Comparison of ENCODE assay signal across 29 cellular contexts in genomic region chr19:50255115-50255514, GRCh38. TPM values are rescaled to one million over a fixed set of nuclear protein-coding genes. Genes with fewer than 3 reads are reported as not detected.
DNase-seq lines count a peak whose midpoint lies in the region; ATAC-seq, FAIRE-seq and TF ChIP-seq lines count a peak whose summit lies in the region.
"Had no signal": no experiment of that assay in that cellular context is flagged by ENCODE, and none has a peak within 500 bp of the region (broad histone marks: within the 10 kb centered on the region; RNA-seq: fewer than 3 reads in every experiment).

No MANE protein-coding gene starts in this region.

- 17% methylated on average over 5 of the region's 5 CpGs for WGBS in GM12878 (ENCODE audit: insufficient coverage, insufficient replicate concordance, low lambda C conversion rate, missing lambda C conversion rate)

- no peaks in the 10 kb centered on the region for H3K36me3 ChIP-seq in GM12878 (ENCODE audit: control insufficient read depth in 2 of 2, insufficient read depth in 2 of 2, low read length in 1 of 2)
- H3K36me3 ChIP-seq in osteoblast (ENCODE audit: insufficient read depth, low read length): no peaks in the 10 kb centered on the region
- H3K36me3 ChIP-seq: adrenal gland; BLaER1 treated with 17β-estradiol and CSF1 and Interleukin-3, amounts not matched to agents 10 nM and 100 nM; brain microvascular endothelial cell; MG63 had no signal

- no peak for ATAC-seq in activated CD4-positive, alpha-beta T cell treated with anti-CD3 and anti-CD28 coated beads for 36 hours
- no peak for ATAC-seq in GM12878
- ATAC-seq in GM19455 (IDR thresholded peaks at IDR 0.05; ENCODE audit: unreplicated experiment): no peak
- ATAC-seq: activated CD4-positive, CD25-positive, alpha-beta regulatory T cell treated with anti-CD3 and anti-CD28 coated beads, Interleukin-2, amount 50 U/mL, for 24 hours; activated T-cell treated with anti-CD3 and anti-CD28 coated beads, Interleukin-2, amount 50 U/mL, for 4 hours; left lung; sciatic nerve had no signal

- intact Hi-C loops in activated CD4-positive, alpha-beta T cell treated with anti-CD3 and anti-CD28 coated beads for 36 hours (cut with DNase I, micrococcal nuclease): no loop called here
- intact Hi-C loops in GM12878 (cut with micrococcal nuclease; ENCODE audit: unreplicated experiment): loop anchor here (5.0 kb wide), 1 partner anchor 88 kb away; no protein-coding TSS in a partner anchor
- intact Hi-C loops in posterior vena cava (cut with DNase I): loop anchor here in 1 of 2 donors (5.0 kb wide), 1 partner anchor 402 kb away; no protein-coding TSS in a partner anchor

- RAD21 ChIA-PET in GM12878 (lab: Charles Lee; ENCODE audit: unreplicated experiment): interaction anchor here (0.9 kb wide), 1 partner anchor 102 kb away, joined by 3 read pairs; no protein-coding TSS in a partner anchor

- no TSS peak for BruUV-seq in GM12878 (replicated peaks; lab: Mats Ljungman, UMichigan)

- H3K4me3 ChIP-seq in HFF-Myc (replicated peaks; ENCODE audit: low read depth, low read length): no peak overlapping the region
- no peak overlapping the region for H3K4me3 ChIP-seq in GM12878
- H3K4me3 ChIP-seq in osteoblast (ENCODE audit: insufficient read depth, low read length): no peak overlapping the region
- H3K4me3 ChIP-seq: adrenal gland; BLaER1 treated with 17β-estradiol and CSF1 and Interleukin-3, amounts not matched to agents 10 nM and 100 nM; left lung; MG63 had no signal

- H2AFZ ChIP-seq in GM12878 (ENCODE audit: control insufficient read depth, low read depth, low read length) (no peak overlapping the region), osteoblast (ENCODE audit: low read length) (no peak overlapping the region)
- H2AFZ ChIP-seq: parathyroid adenoma had no signal

- CTCF ChIA-PET in activated CD4-positive, alpha-beta T cell treated with anti-CD3 and anti-CD28 coated beads for 36 hours (lab: Charles Lee): interaction anchor here (0.7 to 1.3 kb wide), 7 partner anchors 18 to 280 kb away, joined by 3 to 5 read pairs (median 3); partner anchors contain the start of gene KCNC3
- CTCF ChIA-PET in activated CD4-positive, alpha-beta T cell treated with anti-CD3 and anti-CD28 coated beads, Interleukin-2, amount 10 ng/mL, durations not matched to agents 7 days and 5 days (lab: Charles Lee): interaction anchor here (1.0 to 1.6 kb wide), 2 partner anchors 13 to 74 kb away, joined by 4 read pairs; partner anchors contain the start of gene KCNC3
- CTCF ChIA-PET in GM12878 (lab: Yijun Ruan, JAX): interaction anchor here (0.5 to 2.4 kb wide), 5 partner anchors 10 to 119 kb away, joined by 3 to 14 read pairs (median 5); partner anchors contain the start of gene KCNC3

- H3K4me1 ChIP-seq in GM12878 (ENCODE audit: control insufficient read depth, insufficient read depth, low read length) (no peaks in the 10 kb centered on the region), osteoblast (ENCODE audit: insufficient read depth, low read length) (no peaks in the 10 kb centered on the region)
- H3K4me1 ChIP-seq: adrenal gland, Caco-2, left lung, parathyroid adenoma had no signal

- SMC1A ChIA-PET in GM12878 (lab: Charles Lee; ENCODE audit: uncharacterized antibody, unreplicated experiment): interaction anchor here (0.7 kb wide), 1 partner anchor 74 kb away, joined by 3 read pairs; the partner anchor contains the start of gene KCNC3

- H3K9me3 ChIP-seq in GM12878 (replicated peaks; ENCODE audit: control insufficient read depth, insufficient read depth, low read length) (peaks cover 5% of the 10 kb centered on the region), osteoblast (ENCODE audit: low read depth, low read length) (no peaks in the 10 kb centered on the region)

- no peaks in the 10 kb centered on the region for H3K4me1 Mint-ChIP-seq in activated CD4-positive, alpha-beta T cell treated with anti-CD3 and anti-CD28 coated beads for 36 hours
- H3K4me1 Mint-ChIP-seq in activated CD4-positive, alpha-beta T cell treated with anti-CD3 and anti-CD28 coated beads, Interleukin-2, amount 10 ng/mL, durations not matched to agents 7 days and 5 days: no peaks in the 10 kb centered on the region
- H3K4me1 Mint-ChIP-seq: immature natural killer cell, nephron had no signal

- H3K4me2 ChIP-seq in GM12878 (ENCODE audit: control insufficient read depth, insufficient read depth) (no peak overlapping the region), osteoblast (ENCODE audit: insufficient read depth, low read length) (no peak overlapping the region)
- H3K4me2 ChIP-seq: BLaER1 treated with 17β-estradiol and CSF1 and Interleukin-3, amounts not matched to agents 10 nM and 100 nM had no signal

- peak; percentile 8 for TF ChIP-seq CTCF in HFF-Myc (IDR thresholded peaks at IDR 0.05; ENCODE audit: low read depth, low read length, missing control alignments)
- peak in 1 of 3 experiments; percentile 12; a peak in 1 of 6 replicates for TF ChIP-seq CTCF in GM12878 (IDR thresholded peaks at IDR 0.05 in 2 of 3, conservative IDR thresholded peaks at IDR 0.05 in 1 of 3; ENCODE audit: control insufficient read depth in 2 of 3, extremely low read depth in 1 of 3, insufficient read depth in 1 of 3, low read depth in 3 of 3, low read length in 3 of 3)
- no peak for TF ChIP-seq CTCF in osteoblast (IDR thresholded peaks at IDR 0.05; ENCODE audit: extremely low read depth, low read depth, low read length)

- peaks cover 10% of the 10 kb centered on the region for H3K9me3 Mint-ChIP-seq in activated CD4-positive, alpha-beta T cell treated with anti-CD3 and anti-CD28 coated beads for 36 hours (ENCODE audit: low read depth)
- peaks cover 21% of the 10 kb centered on the region for H3K9me3 Mint-ChIP-seq in activated CD4-positive, alpha-beta T cell treated with anti-CD3 and anti-CD28 coated beads, Interleukin-2, amount 10 ng/mL, durations not matched to agents 7 days and 5 days
- H3K9me3 Mint-ChIP-seq: type B pancreatic cell had no signal

- FAIRE-seq in GM12878 (lab: Jason Lieb, UNC): no peak
- FAIRE-seq: A204.1 had no signal

- H3K27ac Mint-ChIP-seq in activated CD4-positive, alpha-beta T cell treated with anti-CD3 and anti-CD28 coated beads for 36 hours: no peak overlapping the region
- H3K27ac Mint-ChIP-seq in activated CD4-positive, alpha-beta T cell treated with anti-CD3 and anti-CD28 coated beads, Interleukin-2, amount 10 ng/mL, durations not matched to agents 7 days and 5 days: no peak overlapping the region
- H3K27ac Mint-ChIP-seq: immature natural killer cell, nephron, type B pancreatic cell had no signal

- no peaks in the 10 kb centered on the region for H3K79me2 ChIP-seq in GM12878 (ENCODE audit: control insufficient read depth, insufficient read depth, low read length)
- H3K79me2 ChIP-seq in osteoblast (ENCODE audit: insufficient read depth, low read length): no peaks in the 10 kb centered on the region
- H3K79me2 ChIP-seq: parathyroid adenoma had no signal

- no peaks in the 10 kb centered on the region for H3K27me3 ChIP-seq in GM12878 (replicated peaks in 1 of 2; ENCODE audit: control insufficient read depth in 2 of 2, insufficient read depth in 2 of 2, low read length in 1 of 2)
- no peaks in the 10 kb centered on the region for H3K27me3 ChIP-seq in osteoblast (ENCODE audit: insufficient read depth, low read length)
- H3K27me3 ChIP-seq: adrenal gland; BLaER1 treated with 17β-estradiol and CSF1 and Interleukin-3, amounts not matched to agents 10 nM and 100 nM; brain microvascular endothelial cell; left lung; MG63 had no signal

- peak; percentile 19; the same call in 1 of the 2 replicates for TF ChIP-seq RAD21 in GM12878 (IDR thresholded peaks at IDR 0.05; ENCODE audit: insufficient read depth, low read depth, low read length)

- H3K27ac ChIP-seq in GM12878 (ENCODE audit: control insufficient read depth, insufficient read depth) (no peak overlapping the region), osteoblast (ENCODE audit: low read depth, low read length) (no peak overlapping the region)
- H3K27ac ChIP-seq: adrenal gland; BLaER1 treated with 17β-estradiol and CSF1 and Interleukin-3, amounts not matched to agents 10 nM and 100 nM; brain microvascular endothelial cell; left lung; parathyroid adenoma had no signal

- H3K27me3 Mint-ChIP-seq in activated CD4-positive, alpha-beta T cell treated with anti-CD3 and anti-CD28 coated beads for 36 hours: peaks cover 16% of the 10 kb centered on the region
- H3K27me3 Mint-ChIP-seq in activated CD4-positive, alpha-beta T cell treated with anti-CD3 and anti-CD28 coated beads, Interleukin-2, amount 10 ng/mL, durations not matched to agents 7 days and 5 days: no peaks in the 10 kb centered on the region
- H3K27me3 Mint-ChIP-seq: type B pancreatic cell had no signal

- H4K20me1 ChIP-seq in GM12878 (ENCODE audit: control insufficient read depth, insufficient read depth) (no peaks in the 10 kb centered on the region), osteoblast (ENCODE audit: insufficient read depth, low read length) (no peaks in the 10 kb centered on the region)
- H4K20me1 ChIP-seq: BLaER1 treated with 17β-estradiol and CSF1 and Interleukin-3, amounts not matched to agents 10 nM and 100 nM had no signal

- no peak for TF ChIP-seq EP300 in GM12878 (IDR thresholded peaks at IDR 0.05; ENCODE audit: borderline replicate concordance in 1 of 2, control insufficient read depth in 1 of 2, low read depth in 2 of 2, low read length in 2 of 2)

- POLR2A ChIA-PET in activated CD4-positive, alpha-beta T cell treated with anti-CD3 and anti-CD28 coated beads for 36 hours (lab: Charles Lee): no interaction called here
- POLR2A ChIA-PET in activated CD4-positive, alpha-beta T cell treated with anti-CD3 and anti-CD28 coated beads, Interleukin-2, amount 10 ng/mL, durations not matched to agents 7 days and 5 days (lab: Charles Lee): no interaction called here
- POLR2A ChIA-PET in GM12878 (lab: Charles Lee): no interaction called here

- in situ Hi-C loops in GM12878 (cut with MboI): no loop called here

- peak; percentile 13 for DNase-seq in activated CD4-positive, alpha-beta T cell treated with anti-CD3 and anti-CD28 coated beads for 36 hours
- no peak for DNase-seq in activated CD4-positive, alpha-beta T cell treated with anti-CD3 and anti-CD28 coated beads, Interleukin-2, amount 10 ng/mL, durations not matched to agents 7 days and 5 days
- DNase-seq in HFF-Myc (ENCODE audit: extremely low read depth, low read depth) (no peak), GM12878 (ENCODE audit: low read depth, low spot score) (no peak), osteoblast (ENCODE audit: insufficient read length, low spot score, missing footprints) (peak; percentile 73), SKM-1 (lab: John Stamatoyannopoulos, UW; ENCODE audit: unreplicated experiment) (no peak), posterior vena cava (ENCODE audit: low spot score) (no peak)
- DNase-seq: activated naive CD4-positive, alpha-beta T cell; activated T-cell treated with anti-CD3 and anti-CD28 coated beads, Interleukin-2, amount 50 U/mL, for 4 hours; adrenal gland; brain microvascular endothelial cell; Caco-2; cortex of kidney; immature natural killer cell; MG63; midbrain; NCI-H1436 treated with DMSO at 0.1 percent for 48 hours; NCI-H526; SW 1271 had no signal

- H3K4me3 Mint-ChIP-seq in activated CD4-positive, alpha-beta T cell treated with anti-CD3 and anti-CD28 coated beads for 36 hours: no peak overlapping the region
- no peak overlapping the region for H3K4me3 Mint-ChIP-seq in activated CD4-positive, alpha-beta T cell treated with anti-CD3 and anti-CD28 coated beads, Interleukin-2, amount 10 ng/mL, durations not matched to agents 7 days and 5 days
- H3K4me3 Mint-ChIP-seq: activated T-cell treated with anti-CD3 and anti-CD28 coated beads, Interleukin-2, amount 50 U/mL, for 4 hours; immature natural killer cell; nephron; type B pancreatic cell had no signal

- no peak overlapping the region for H3K9ac ChIP-seq in GM12878 (ENCODE audit: control insufficient read depth, insufficient read depth, low read length)
- H3K9ac ChIP-seq: BLaER1 treated with 17β-estradiol and CSF1 and Interleukin-3, amounts not matched to agents 10 nM and 100 nM; parathyroid adenoma had no signal

- TF ChIP-seq POLR2A in GM12878 (IDR thresholded peaks at IDR 0.05; ENCODE audit: low read depth, low read length): no peak

- no peaks in the 10 kb centered on the region for H3K36me3 Mint-ChIP-seq in activated CD4-positive, alpha-beta T cell treated with anti-CD3 and anti-CD28 coated beads for 36 hours (ENCODE audit: low read depth)
- no peaks in the 10 kb centered on the region for H3K36me3 Mint-ChIP-seq in activated CD4-positive, alpha-beta T cell treated with anti-CD3 and anti-CD28 coated beads, Interleukin-2, amount 10 ng/mL, durations not matched to agents 7 days and 5 days (ENCODE audit: low read depth)

RNA-seq across cellular contexts. Expression of gene MYH14, which starts 51.7 kb away (rescaled TPM):
- total RNA-seq in activated CD4-positive, alpha-beta T cell treated with anti-CD3 and anti-CD28 coated beads for 36 hours: not detected
- total RNA-seq in activated CD4-positive, alpha-beta T cell treated with anti-CD3 and anti-CD28 coated beads, Interleukin-2, amount 10 ng/mL, durations not matched to agents 7 days and 5 days: not detected
- 0.08 TPM in 1 of 2 replicates, not detected in the other for total RNA-seq in GM12878 (2013; cell fraction: nucleolus; rRNA removed)
- total RNA-seq in GM12878 (2014; rRNA removed): 0.06 and 0.22 TPM in 2 replicates
- total RNA-seq in GM12878 (2014; rRNA removed; fragmentation: Illumina TruSeq; extraction: Trizol): 0.05 and 0.09 TPM in 2 replicates
- 0.27 and 0.69 TPM in 2 replicates for total RNA-seq in GM12878 (2021)
- polyA plus RNA-seq in GM12878 (2011; ENCODE audit: low read depth): 0.07 TPM
- polyA plus RNA-seq in GM12878 (2011; rRNA removed): 0.09 and 0.19 TPM in 2 replicates
- 0.23 and 0.27 TPM in 2 replicates for polyA plus RNA-seq in GM12878 (2011; cell fraction: cytosol; rRNA removed)
- polyA plus RNA-seq in GM12878 (2011; cell fraction: nucleus; rRNA removed): 0.19 and 0.38 TPM in 2 replicates
- 0.20 and 0.32 TPM in 2 replicates for polyA plus RNA-seq in GM12878 (2012)
- 0.12 TPM in 1 of 2 replicates, not detected in the other for polyA plus RNA-seq in GM12878 (2014; fragmentation: Illumina TruSeq; extraction: Trizol)
- not detected for polyA plus RNA-seq in GM12878 (2014; fragmentation: Nextera tagmentation; extraction: Ambion mirVana)
- 0.23 and 0.29 TPM in 2 replicates for polyA plus RNA-seq in GM12878 (2014; rRNA removed)
- polyA plus RNA-seq in GM12878 (2016; fragmentation: Nextera tagmentation; extraction: Ambion mirVana): not detected
- 0.57 and 0.80 TPM in 2 replicates for polyA minus RNA-seq in GM12878 (2011; rRNA and poly(A)+ RNA removed)
- polyA minus RNA-seq in GM12878 (2011; cell fraction: cytosol; rRNA and poly(A)+ RNA removed): 0.31 TPM in 1 of 2 replicates, not detected in the other
- polyA minus RNA-seq in GM12878 (2011; cell fraction: nucleus; rRNA and poly(A)+ RNA removed): 0.24 and 0.29 TPM in 2 replicates
- total RNA-seq in osteoblast: under 0.01 TPM in 1 of 2 replicates, not detected in the other
- total RNA-seq in posterior vena cava: under 1 TPM; 0.60 to 0.62 TPM
- total RNA-seq: activated CD8-positive, alpha-beta memory T cell treated with anti-CD3 and anti-CD28 coated beads for 36 hours had no signal
- polyA plus RNA-seq: immature natural killer cell had no signal

Comparison
In these comparisons a context has a peak if more than half of its experiments do, and no peak if none do; other contexts are left out.
1. DNase-seq: peak in activated CD4-positive, alpha-beta T cell treated with anti-CD3 and anti-CD28 coated beads for 36 hours (single experiment) and osteoblast (single experiment); none in activated CD4-positive, alpha-beta T cell treated with anti-CD3 and anti-CD28 coated beads, Interleukin-2, amount 10 ng/mL, durations not matched to agents 7 days and 5 days (single experiment), HFF-Myc (single experiment), GM12878 (single experiment), SKM-1 (single experiment) and posterior vena cava (single experiment).